ENCODE assay signal across 15 cellular contexts in genomic region chr22:43882122-43882767, GRCh38. TPM values are rescaled to one million over a fixed set of nuclear protein-coding genes. Genes with fewer than 3 reads are reported as not detected.
A peak's percentile ranks its signal among the peaks of the same experiment; 100 is the strongest.
DNase-seq lines count a peak whose midpoint lies in the region; ATAC-seq and TF ChIP-seq lines count a peak whose summit lies in the region.
"Had no signal": no experiment of that assay in that cellular context is flagged by ENCODE, and none has a peak within 500 bp of the region (broad histone marks: within the 10 kb centered on the region; RNA-seq: fewer than 3 reads in every experiment).

No MANE protein-coding gene starts in this region.

- no peak for TF ChIP-seq RAD21 in SK-N-SH (IDR thresholded peaks at IDR 0.05; ENCODE audit: low read length)

- H3K4me3 ChIP-seq in SK-N-SH (ENCODE audit: low read depth in 2 of 2, low read length in 1 of 2) (no peak overlapping the region), H7 (ENCODE audit: insufficient read depth, low read depth, low read length) (no peak overlapping the region), sigmoid colon (no peak overlapping the region)

- H3F3A ChIP-seq in SK-N-SH (replicated peaks; ENCODE audit: insufficient read depth): no peaks in the 10 kb centered on the region

- H3K27ac Mint-ChIP-seq in nephron progenitor cell: no peak overlapping the region
- H3K27ac Mint-ChIP-seq: HFFc6, IgD-negative memory B cell had no signal

- no peaks in the 10 kb centered on the region for H3K4me1 Mint-ChIP-seq in nephron progenitor cell

- H2AFZ ChIP-seq in SK-N-SH (ENCODE audit: low read depth): no peak overlapping the region

- intact Hi-C loops in sigmoid colon (cut with DNase I): loop anchor here (5.0 kb wide), 1 partner anchor 495 kb away; no protein-coding TSS in a partner anchor

- H3K36me3 Mint-ChIP-seq in nephron progenitor cell (ENCODE audit: low read depth): no peaks in the 10 kb centered on the region
- H3K36me3 Mint-ChIP-seq: IgD-negative memory B cell had no signal

- DNase-seq in SK-N-SH: no peak
- peak; percentile 11 for DNase-seq in H7
- peak; percentile 49 for DNase-seq in islet precursor cell
- peak; percentile 26 for DNase-seq in sigmoid colon
- DNase-seq in iPS-NIHi11 (ENCODE audit: low spot score): no peak
- DNase-seq in activated CD4-positive, alpha-beta T cell treated with anti-CD3 and anti-CD28 coated beads, Interleukin-2, amount 50 U/mL, for 1 hour: no peak
- no peak for DNase-seq in nephron progenitor cell
- DNase-seq: NCI-H446 treated with DMSO at 0.1 percent for 48 hours had no signal

- TF ChIP-seq POLR2A in sigmoid colon (IDR thresholded peaks at IDR 0.05): no peak

- H3K36me3 ChIP-seq in SK-N-SH (replicated peaks in 1 of 2; ENCODE audit: control insufficient read depth in 1 of 2, insufficient read depth in 2 of 2, low read length in 1 of 2) (no peaks in the 10 kb centered on the region), H7 (replicated peaks; ENCODE audit: control insufficient read depth, insufficient read depth, low read length) (no peaks in the 10 kb centered on the region; the same call in 1 of the 2 replicates), sigmoid colon (no peaks in the 10 kb centered on the region)

- no peaks in the 10 kb centered on the region for H3K4me1 ChIP-seq in SK-N-SH (ENCODE audit: control insufficient read depth in 1 of 2, insufficient read depth in 2 of 2, low read depth in 1 of 2, low read length in 1 of 2)
- H3K4me1 ChIP-seq in sigmoid colon: no peaks in the 10 kb centered on the region

- H3K27me3 ChIP-seq in SK-N-SH (ENCODE audit: insufficient read depth) (no peaks in the 10 kb centered on the region; the same call in 1 of the 2 replicates), H7 (ENCODE audit: control insufficient read depth, insufficient read depth, low read length) (no peaks in the 10 kb centered on the region), sigmoid colon (peaks cover 0 to 35% (median 16%) of the 10 kb centered on the region in 3 donors)

- no peak overlapping the region for H3K4me2 ChIP-seq in SK-N-SH

- H3K27me3 Mint-ChIP-seq in nephron progenitor cell (ENCODE audit: low read depth, poor library complexity): peaks cover 30% of the 10 kb centered on the region

- no peaks in the 10 kb centered on the region for H3K9me2 ChIP-seq in SK-N-SH

- H3K9ac ChIP-seq in SK-N-SH: no peak overlapping the region

- no peaks in the 10 kb centered on the region for H3K79me2 ChIP-seq in SK-N-SH (ENCODE audit: insufficient read depth)

- no peak overlapping the region for H3K4me3 Mint-ChIP-seq in nephron progenitor cell
- H3K4me3 Mint-ChIP-seq: HFFc6, IgD-negative memory B cell had no signal

- POLR2A ChIA-PET in SK-N-SH (lab: Yijun Ruan, JAX): no interaction called here

- H3K9me3 Mint-ChIP-seq in nephron progenitor cell: no peaks in the 10 kb centered on the region
- H3K9me3 Mint-ChIP-seq: IgD-negative memory B cell had no signal

- TF ChIP-seq CTCF in SK-N-SH (IDR thresholded peaks at IDR 0.05) (no peak), sigmoid colon (IDR thresholded peaks at IDR 0.05) (no peak), nephron progenitor cell (IDR thresholded peaks at IDR 0.05) (no peak)

- 63% methylated on average over 6 of the region's 9 CpGs for WGBS in SK-N-SH (ENCODE audit: low lambda C conversion rate)
- 82 to 83% methylated on average over 9 of the region's 9 CpGs for WGBS in sigmoid colon, 2 donors

- TF ChIP-seq EP300 in SK-N-SH (IDR thresholded peaks at IDR 0.05; ENCODE audit: borderline replicate concordance in 1 of 2, low read depth in 1 of 2, low read length in 1 of 2): no peak
- no peak for TF ChIP-seq EP300 in sigmoid colon (IDR thresholded peaks at IDR 0.05)

- H4K20me1 ChIP-seq in SK-N-SH (ENCODE audit: insufficient read depth): no peaks in the 10 kb centered on the region

- H3K9me3 ChIP-seq in SK-N-SH (no peaks in the 10 kb centered on the region), sigmoid colon (no peaks in the 10 kb centered on the region)

- CTCF ChIA-PET in SK-N-SH (lab: Yijun Ruan, JAX): interaction anchor here (0.6 to 2.2 kb wide), 16 partner anchors 11 to 495 kb away, joined by 3 to 21 read pairs (median 3); partner anchors contain the start of gene SAMM50

- ATAC-seq in SK-N-SH treated with all-trans-retinoic acid at 6 μM for 48 hours: no peak

- H3K27ac ChIP-seq in SK-N-SH (ENCODE audit: low read depth in 2 of 2, low read length in 1 of 2) (no peak overlapping the region), sigmoid colon (no peak overlapping the region)
- H3K27ac ChIP-seq: HL-60 had no signal

TF ChIP-seq in SK-N-SH treated with all-trans-retinoic acid at 6 μM for 48 hours, 23 proteins besides CTCF, POLR2A, EP300 and RAD21:
- no peak for TF ChIP-seq ZC3H10 (CRISPR knock-in tag; IDR thresholded peaks at IDR 0.05)
- TF ChIP-seq ZNF70 (CRISPR knock-in tag; IDR thresholded peaks at IDR 0.05): peak; percentile 93
TF ChIP-seq in SK-N-SH treated with all-trans-retinoic acid at 6 μM for 48 hours: peak in this region for 1.

TF ChIP-seq in SK-N-SH, 30 proteins besides CTCF, POLR2A, EP300 and RAD21:
- TF ChIP-seq JUND (IDR thresholded peaks at IDR 0.05): no peak
- TF ChIP-seq RXRA (IDR thresholded peaks at IDR 0.05; ENCODE audit: borderline replicate concordance, low read depth): no peak
- TF ChIP-seq REST (IDR thresholded peaks at IDR 0.05; ENCODE audit: low read depth, low read length): no peak
- no peak for TF ChIP-seq MEF2A (IDR thresholded peaks at IDR 0.05; ENCODE audit: borderline replicate concordance, low read depth)
- no peak for TF ChIP-seq ELF1 (IDR thresholded peaks at IDR 0.05)
- no peak for TF ChIP-seq TEAD4 (IDR thresholded peaks at IDR 0.05; ENCODE audit: borderline replicate concordance, insufficient read depth)
- TF ChIP-seq USF2 (IDR thresholded peaks at IDR 0.05; ENCODE audit: borderline replicate concordance, low read depth, low read length): no peak
- TF ChIP-seq FOXJ3 (CRISPR knock-in tag; IDR thresholded peaks at IDR 0.05): no peak

RNA-seq across cellular contexts. Expression of gene PNPLA5, which starts 9.6 kb away (rescaled TPM):
- polyA plus RNA-seq in SK-N-SH (2012; rRNA removed): not detected in 2 replicates
- not detected in 2 replicates for polyA plus RNA-seq in SK-N-SH (2012; cell fraction: cytosol; rRNA removed)
- not detected in 2 replicates for polyA plus RNA-seq in SK-N-SH (2012; cell fraction: nucleus; rRNA removed)
- 2.2 and 4.0 TPM in 2 replicates for total RNA-seq in H7 (2014; rRNA removed; shearing (Covaris generic))
- not detected for total RNA-seq in sigmoid colon
- polyA plus RNA-seq in sigmoid colon: not detected
- total RNA-seq: G401, HFFc6, HT1080, MCF 10A had no signal
- polyA plus RNA-seq: IgD-negative memory B cell had no signal

RNA-seq across cellular contexts. Expression of gene SULT4A1, which starts 19.9 kb away (rescaled TPM):
- polyA plus RNA-seq in SK-N-SH (2012; rRNA removed): 3.9 and 4.1 TPM in 2 replicates
- polyA plus RNA-seq in SK-N-SH (2012; cell fraction: cytosol; rRNA removed): 2.2 and 2.3 TPM in 2 replicates
- polyA plus RNA-seq in SK-N-SH (2012; cell fraction: nucleus; rRNA removed): 25.0 and 44.6 TPM in 2 replicates
- total RNA-seq in H7 (2014; rRNA removed; shearing (Covaris generic)): 6.3 and 9.8 TPM in 2 replicates
- 1 to 10 TPM; 1.3 to 3.9 (median 2.4) TPM for total RNA-seq in sigmoid colon
- polyA plus RNA-seq in sigmoid colon: 1 to 10 TPM in 1 of 3 donors, not detected in 2; 2.2 TPM
- total RNA-seq: HFFc6, MCF 10A had no signal
- polyA plus RNA-seq: IgD-negative memory B cell had no signal

RNA-seq across cellular contexts. Expression of gene PNPLA3, which starts 41.4 kb away (rescaled TPM):
- polyA plus RNA-seq in SK-N-SH (2012; rRNA removed) (2.4 and 3.2 TPM in 2 replicates), sigmoid colon (1 to 10 TPM in 1 of 3 donors, not detected in 2; 1.3 TPM)
- 1.2 and 1.9 TPM in 2 replicates for polyA plus RNA-seq in SK-N-SH (2012; cell fraction: cytosol; rRNA removed)
- 11.1 and 13.7 TPM in 2 replicates for polyA plus RNA-seq in SK-N-SH (2012; cell fraction: nucleus; rRNA removed)
- total RNA-seq in H7 (2014; rRNA removed; shearing (Covaris generic)): 10.7 and 15.0 TPM in 2 replicates
- not detected for total RNA-seq in sigmoid colon
- polyA plus RNA-seq: IgD-negative memory B cell had no signal

Comparison
In these comparisons a context has a peak if more than half of its experiments do, and no peak if none do; other contexts are left out.
1. DNase-seq: peak in H7 (single experiment), islet precursor cell (single experiment) and sigmoid colon (single experiment); none in SK-N-SH (single experiment), iPS-NIHi11 (single experiment), activated CD4-positive, alpha-beta T cell treated with anti-CD3 and anti-CD28 coated beads, Interleukin-2, amount 50 U/mL, for 1 hour (single experiment) and nephron progenitor cell (single experiment).
2. RNA of gene PNPLA3, which starts 41.4 kb away (total RNA-seq): 10.7 to 15.0 TPM in H7; not detected in sigmoid colon; every median in the first group is over 10 times any median in the second.